26 cellular contexts compared by ENCODE assay signal in genomic region chr10:62671104-62671503, GRCh38.
"Had no signal": no experiment of that assay in that cellular context is flagged by ENCODE, and none has a peak within 500 bp of the region (broad histone marks: within the 10 kb centered on the region; RNA-seq: fewer than 3 reads in every experiment).

No MANE protein-coding gene starts in this region.

- ATAC-seq: activated CD4-positive, CD25-positive, alpha-beta regulatory T cell treated with anti-CD3 and anti-CD28 coated beads, Interleukin-2, amount 50 U/mL, for 24 hours; activated CD8-positive, alpha-beta T cell treated with anti-CD3 and anti-CD28 coated beads for 36 hours; activated naive CD4-positive, alpha-beta T cell treated with anti-CD3 and anti-CD28 coated beads, Interleukin-2, amount 50 U/mL, for 72 hours; activated T-cell treated with anti-CD3 and anti-CD28 coated beads, Interleukin-2, amount 50 U/mL, for 4 hours; left cardiac atrium; left ventricle myocardium superior; mucosa of descending colon; right lobe of liver; T-helper 17 cell had no signal

- H3K9me3 ChIP-seq: esophagus squamous epithelium, mucosa of descending colon, neutrophil, right lobe of liver, thoracic aorta had no signal

- H3K27ac ChIP-seq: esophagus squamous epithelium, neutrophil, right lobe of liver, thoracic aorta, WERI-Rb-1 had no signal

- FAIRE-seq: colon, frontal cortex, keratinocyte, urothelium cell line had no signal

- DNase-seq: activated CD4-positive, alpha-beta T cell treated with anti-CD3 and anti-CD28 coated beads for 48 hours; activated CD8-positive, alpha-beta T cell treated with anti-CD3 and anti-CD28 coated beads for 36 hours; activated naive CD4-positive, alpha-beta T cell; activated T-cell treated with anti-CD3 and anti-CD28 coated beads, Interleukin-2, amount 50 U/mL, for 4 hours; anterior cingulate cortex; dermis blood vessel endothelial cell; effector CD4-positive, alpha-beta T cell; esophagus squamous epithelium; left cardiac atrium; left ventricle myocardium superior; mucosa of descending colon; nephron progenitor cell; right lobe of liver; stimulated activated CD4-positive, alpha-beta T cell treated with anti-CD3 and anti-CD28 coated beads, Interleukin-2, amount 100 ng/mL, for 48 hours; T-helper 17 cell; T1000; trophoblast cell; WERI-Rb-1 had no signal

- H3K36me3 ChIP-seq: esophagus squamous epithelium, neutrophil, right lobe of liver, thoracic aorta, WERI-Rb-1 had no signal

- H3K4me3 ChIP-seq: esophagus squamous epithelium, mucosa of descending colon, right lobe of liver, thoracic aorta had no signal

- H3K27me3 ChIP-seq: esophagus squamous epithelium, neutrophil, right lobe of liver had no signal

- H3K4me1 ChIP-seq: esophagus squamous epithelium, right lobe of liver had no signal
